ENCODE assay signal across 26 cellular contexts in genomic region chr5:93236807-93237421, GRCh38.
A peak's percentile ranks its signal among the peaks of the same experiment; 100 is the strongest.
DNase-seq lines count a peak whose midpoint lies in the region; ATAC-seq, FAIRE-seq and TF ChIP-seq lines count a peak whose summit lies in the region.
"Had no signal": no experiment of that assay in that cellular context is flagged by ENCODE, and none has a peak within 500 bp of the region (broad histone marks: within the 10 kb centered on the region; RNA-seq: fewer than 3 reads in every experiment).

No MANE protein-coding gene starts in this region.

- dilution Hi-C loops in keratinocyte (cut with MboI; ENCODE audit: extremely low pct_ligation_motif_present, low sequenced_read_pairs), result no loop called here

- H3K27ac ChIP-seq in keratinocyte (ENCODE audit: control insufficient read depth, insufficient read depth, low read length), result peak overlapping the region; percentile 60
- H3K27ac ChIP-seq: brain microvascular endothelial cell, coronary artery, heart right ventricle, HL-60, neural progenitor cell, prostate gland had no signal

- no peak overlapping the region for H3K4me3 ChIP-seq in keratinocyte (ENCODE audit: control insufficient read depth in 2 of 3, extremely low read depth in 1 of 3, insufficient read depth in 2 of 3, low read depth in 1 of 3, low read length in 3 of 3)
- H3K4me3 ChIP-seq: coronary artery, GM12878, heart right ventricle, K562, neural progenitor cell, prostate gland had no signal

- peak overlapping the region; percentile 13 for H2AFZ ChIP-seq in keratinocyte (ENCODE audit: control insufficient read depth, low read length)
- H2AFZ ChIP-seq: neural progenitor cell had no signal

- ATAC-seq in HG03135 (IDR thresholded peaks at IDR 0.05; ENCODE audit: unreplicated experiment) (no peak), HG03469 (IDR thresholded peaks at IDR 0.05; ENCODE audit: unreplicated experiment) (no peak)
- ATAC-seq: activated naive CD8-positive, alpha-beta T cell treated with anti-CD3 and anti-CD28 coated beads, Interleukin-2, amount 50 U/mL, for 24 hours; GM12878; heart right ventricle; K562; SK-N-SH treated with all-trans-retinoic acid at 6 μM for 48 hours had no signal

- no peaks in the 10 kb centered on the region for H3K9me3 ChIP-seq in keratinocyte (ENCODE audit: control insufficient read depth, low read depth, low read length)
- H3K9me3 ChIP-seq: prostate gland had no signal

- peak overlapping the region; percentile 60 for H3K4me2 ChIP-seq in keratinocyte (ENCODE audit: control insufficient read depth, extremely low read depth, insufficient read depth, low read depth, low read length)
- H3K4me2 ChIP-seq: neural progenitor cell had no signal

- TF ChIP-seq CTCF in keratinocyte (optimal IDR thresholded peaks at IDR 0.05 in 1 of 3, IDR thresholded peaks at IDR 0.05 in 1 of 3, conservative IDR thresholded peaks at IDR 0.05 in 1 of 3; ENCODE audit: extremely low read depth in 1 of 3, insufficient read depth in 2 of 3, low read length in 3 of 3), result no peak

- no peaks in the 10 kb centered on the region for H3K79me2 ChIP-seq in keratinocyte (ENCODE audit: control insufficient read depth, insufficient read depth, low read length)

- FAIRE-seq in keratinocyte (lab: Jason Lieb, UNC), result peak; percentile 85
- FAIRE-seq: GM12878, K562 had no signal

- no peak overlapping the region for H3K9ac ChIP-seq in keratinocyte (ENCODE audit: control insufficient read depth, extremely low read depth, insufficient read depth, low read length)
- H3K9ac ChIP-seq: neural progenitor cell had no signal

- H3K27me3 ChIP-seq in keratinocyte (ENCODE audit: control insufficient read depth, extremely low read depth, insufficient read depth, low read length), result no peaks in the 10 kb centered on the region
- H3K27me3 ChIP-seq: brain microvascular endothelial cell, heart right ventricle, neural progenitor cell had no signal

- H4K20me1 ChIP-seq in keratinocyte (ENCODE audit: control insufficient read depth, extremely low read depth, insufficient read depth, low read length), result no peaks in the 10 kb centered on the region

- no peaks in the 10 kb centered on the region for H3K9me1 ChIP-seq in keratinocyte (ENCODE audit: control insufficient read depth, extremely low read depth, insufficient read depth, low read length)

- no peaks in the 10 kb centered on the region for H3K36me3 ChIP-seq in keratinocyte (ENCODE audit: control insufficient read depth in 2 of 2, extremely low read depth in 1 of 2, insufficient read depth in 2 of 2, low read length in 2 of 2)
- H3K36me3 ChIP-seq: brain microvascular endothelial cell, heart right ventricle, neural progenitor cell, prostate gland had no signal

- in situ Hi-C loops in Caki2 (cut with HindIII; ENCODE audit: low pct_unique_long_range_greater_than_20kb, low sequenced_read_pairs), result no loop called here

- DNase-seq in Caki2 (ENCODE audit: low read depth) (peak; percentile 26), HT1080 (ENCODE audit: low read depth) (peak; percentile 69), amniotic epithelial cell (ENCODE audit: low read depth) (peak; percentile 70), keratinocyte (ENCODE audit: low read depth, low spot score) (peak; percentile 15), AG20443 (ENCODE audit: low spot score) (no peak)
- DNase-seq in activated T-cell treated with anti-CD3 and anti-CD28 coated beads, Interleukin-2, amount 50 U/mL, for 1 hour, result no peak
- DNase-seq: activated CD4-positive, alpha-beta T cell treated with anti-CD3 and anti-CD28 coated beads, Interleukin-2, amount 50 U/mL, for 4 hours; activated CD8-positive, alpha-beta memory T cell treated with anti-CD3 and anti-CD28 coated beads, Interleukin-2, amount 50 U/mL, for 4 hours; activated effector memory CD4-positive, alpha-beta T cell treated with Interleukin-2 at 50 U/mL for 16 hours; activated naive CD8-positive, alpha-beta T cell treated with anti-CD3 and anti-CD28 coated beads, Interleukin-2, amount 50 U/mL, for 24 hours; brain microvascular endothelial cell; CD4-positive, alpha-beta T cell; DMS53; heart right ventricle; NCI-H1694; NCI-H2171; NCI-H524 treated with DMSO at 0.1 percent for 48 hours had no signal

- peaks cover 10% of the 10 kb centered on the region for H3K4me1 ChIP-seq in keratinocyte (ENCODE audit: control insufficient read depth, extremely low read depth, insufficient read depth, low read length)
- H3K4me1 ChIP-seq: heart right ventricle, prostate gland had no signal

Comparison
In these comparisons a context has a peak if more than half of its experiments do, and no peak if none do; other contexts are left out.
1. DNase-seq: peak in Caki2 (single experiment), HT1080 (single experiment), amniotic epithelial cell (single experiment) and keratinocyte (single experiment); none in activated T-cell treated with anti-CD3 and anti-CD28 coated beads, Interleukin-2, amount 50 U/mL, for 1 hour (single experiment) and AG20443 (single experiment).